Comparison of ENCODE assay signal across 17 cellular contexts in genomic region chr1:109570414-109570813, GRCh38. TPM values are rescaled to one million over a fixed set of nuclear protein-coding genes. Genes with fewer than 3 reads are reported as not detected.
A peak's percentile ranks its signal among the peaks of the same experiment; 100 is the strongest.
DNase-seq lines count a peak whose midpoint lies in the region; ATAC-seq and TF ChIP-seq lines count a peak whose summit lies in the region.
"Had no signal": no experiment of that assay in that cellular context is flagged by ENCODE, and none has a peak within 500 bp of the region (broad histone marks: within the 10 kb centered on the region; RNA-seq: fewer than 3 reads in every experiment).

No MANE protein-coding gene starts in this region.

- WGBS in tibial nerve, 2 donors: 66 to 73% methylated on average over 3 of the region's 3 CpGs

- peaks cover 23% of the 10 kb centered on the region for H3K4me1 Mint-ChIP-seq in type B pancreatic cell (ENCODE audit: unreplicated experiment)
- H3K4me1 Mint-ChIP-seq in stimulated activated memory B cell treated with anti-CD40 and anti-IgM and Interleukin-4, amounts not matched to agents 10 μg/mL and 1 μg/mL and 100 μg/mL, for 72 hours: peaks cover 25% of the 10 kb centered on the region

- no peaks in the 10 kb centered on the region for H3K9me3 Mint-ChIP-seq in type B pancreatic cell
- H3K9me3 Mint-ChIP-seq in stimulated activated memory B cell treated with anti-CD40 and anti-IgM and Interleukin-4, amounts not matched to agents 10 μg/mL and 1 μg/mL and 100 μg/mL, for 72 hours: no peaks in the 10 kb centered on the region
- H3K9me3 Mint-ChIP-seq: activated naive CD4-positive, alpha-beta T cell treated with anti-CD3 and anti-CD28 coated beads for 36 hours; CD4-positive, alpha-beta memory T cell; H9 had no signal

- peak overlapping the region; percentile 27 for H3K4me2 ChIP-seq in parathyroid adenoma (ENCODE audit: low read length)

- CTCF ChIA-PET in A673 (lab: Charles Lee): no interaction called here

- H3K4me3 ChIP-seq in left ventricle myocardium inferior: no peak overlapping the region
- no peak overlapping the region for H3K4me3 ChIP-seq in parathyroid adenoma (ENCODE audit: low read depth, low read length)
- H3K4me3 ChIP-seq in A673 (ENCODE audit: low read depth, low read length, poor library complexity, severe bottlenecking): no peak overlapping the region
- H3K4me3 ChIP-seq in tibial nerve: no peak overlapping the region
- H3K4me3 ChIP-seq: esophagus squamous epithelium had no signal

- H3K36me3 Mint-ChIP-seq in type B pancreatic cell: peaks cover 8% of the 10 kb centered on the region
- H3K36me3 Mint-ChIP-seq in stimulated activated memory B cell treated with anti-CD40 and anti-IgM and Interleukin-4, amounts not matched to agents 10 μg/mL and 1 μg/mL and 100 μg/mL, for 72 hours: peaks cover 9% of the 10 kb centered on the region

- H3K27me3 ChIP-seq in left ventricle myocardium inferior (ENCODE audit: low read depth): no peaks in the 10 kb centered on the region
- no peaks in the 10 kb centered on the region for H3K27me3 ChIP-seq in parathyroid adenoma (ENCODE audit: control insufficient read depth, insufficient read depth, low read length)
- no peaks in the 10 kb centered on the region for H3K27me3 ChIP-seq in A673 (replicated peaks; ENCODE audit: insufficient read depth, low read depth, low read length, poor library complexity)
- H3K27me3 ChIP-seq in tibial nerve: no peaks in the 10 kb centered on the region
- H3K27me3 ChIP-seq: esophagus squamous epithelium had no signal

- no peak overlapping the region for H3K27ac Mint-ChIP-seq in type B pancreatic cell
- no peak overlapping the region for H3K27ac Mint-ChIP-seq in stimulated activated memory B cell treated with anti-CD40 and anti-IgM and Interleukin-4, amounts not matched to agents 10 μg/mL and 1 μg/mL and 100 μg/mL, for 72 hours
- H3K27ac Mint-ChIP-seq: activated naive CD4-positive, alpha-beta T cell treated with anti-CD3 and anti-CD28 coated beads for 36 hours; CD4-positive, alpha-beta memory T cell; H9 had no signal

- TF ChIP-seq POLR2A in tibial nerve (IDR thresholded peaks at IDR 0.05): no peak

- BruUV-seq in A673 (replicated peaks; lab: Mats Ljungman, UMichigan): no TSS peak

- H3K9me3 ChIP-seq in left ventricle myocardium inferior (replicated peaks): no peaks in the 10 kb centered on the region
- H3K9me3 ChIP-seq in parathyroid adenoma (ENCODE audit: control insufficient read depth, low read length): no peaks in the 10 kb centered on the region
- H3K9me3 ChIP-seq in A673 (ENCODE audit: low read depth, low read length, poor library complexity, severe bottlenecking): no peaks in the 10 kb centered on the region
- H3K9me3 ChIP-seq in tibial nerve: no peaks in the 10 kb centered on the region
- H3K9me3 ChIP-seq: esophagus squamous epithelium had no signal

- DNase-seq in amniotic epithelial cell (ENCODE audit: low read depth) (peak; percentile 91), left ventricle myocardium inferior (no peak), A673 (ENCODE audit: low spot score) (no peak), type B pancreatic cell (ENCODE audit: extremely low spot score, unreplicated experiment) (no peak), tibial nerve (ENCODE audit: low spot score in 2 of 2) (no peak)
- DNase-seq: activated CD8-positive, alpha-beta memory T cell treated with anti-CD3 and anti-CD28 coated beads for 24 hours; activated naive CD4-positive, alpha-beta T cell treated with anti-CD3 and anti-CD28 coated beads for 36 hours; CD4-positive, alpha-beta memory T cell; esophagus squamous epithelium; H9; NCI-H524 treated with DMSO at 0.1 percent for 48 hours; RPMI8226; substantia nigra had no signal

- peak overlapping the region; percentile 64 for H3K27ac ChIP-seq in left ventricle myocardium inferior (replicated peaks)
- H3K27ac ChIP-seq in parathyroid adenoma: no peak overlapping the region
- no peak overlapping the region for H3K27ac ChIP-seq in A673 (ENCODE audit: low read depth, low read length, poor library complexity, severe bottlenecking)
- no peak overlapping the region for H3K27ac ChIP-seq in tibial nerve

- no peak for TF ChIP-seq RAD21 in Ishikawa (IDR thresholded peaks at IDR 0.05; ENCODE audit: low read depth)

- no peak overlapping the region for H2AFZ ChIP-seq in parathyroid adenoma

- H3K4me3 Mint-ChIP-seq in type B pancreatic cell: no peak overlapping the region
- no peak overlapping the region for H3K4me3 Mint-ChIP-seq in stimulated activated memory B cell treated with anti-CD40 and anti-IgM and Interleukin-4, amounts not matched to agents 10 μg/mL and 1 μg/mL and 100 μg/mL, for 72 hours
- H3K4me3 Mint-ChIP-seq: activated naive CD4-positive, alpha-beta T cell treated with anti-CD3 and anti-CD28 coated beads for 36 hours; CD4-positive, alpha-beta memory T cell; H9 had no signal

- intact Hi-C loops in left ventricle myocardium inferior (cut with micrococcal nuclease) (no loop called here), A673 (cut with micrococcal nuclease; ENCODE audit: unreplicated experiment) (no loop called here)

- H3K79me2 ChIP-seq in parathyroid adenoma: peaks cover 13% of the 10 kb centered on the region

- no peaks in the 10 kb centered on the region for H3K27me3 Mint-ChIP-seq in type B pancreatic cell
- no peaks in the 10 kb centered on the region for H3K27me3 Mint-ChIP-seq in stimulated activated memory B cell treated with anti-CD40 and anti-IgM and Interleukin-4, amounts not matched to agents 10 μg/mL and 1 μg/mL and 100 μg/mL, for 72 hours
- H3K27me3 Mint-ChIP-seq: CD4-positive, alpha-beta memory T cell had no signal

- no peak for ATAC-seq in stimulated activated memory B cell treated with anti-CD40 and anti-IgM and Interleukin-4, amounts not matched to agents 10 μg/mL and 1 μg/mL and 100 μg/mL, for 72 hours

- H3K36me3 ChIP-seq in left ventricle myocardium inferior: no peaks in the 10 kb centered on the region
- H3K36me3 ChIP-seq in parathyroid adenoma (ENCODE audit: control insufficient read depth, insufficient read depth, low read length): no peaks in the 10 kb centered on the region
- no peaks in the 10 kb centered on the region for H3K36me3 ChIP-seq in A673 (ENCODE audit: insufficient read depth, low read length, poor library complexity, severe bottlenecking)
- peaks cover 0 to 8% (median 0%) of the 10 kb centered on the region in 3 donors for H3K36me3 ChIP-seq in tibial nerve

- POLR2A ChIA-PET in A673 (lab: Charles Lee; ENCODE audit: low non-redundant PET): no interaction called here

- no peak for TF ChIP-seq CTCF in left ventricle myocardium inferior (IDR thresholded peaks at IDR 0.05; ENCODE audit: borderline replicate concordance)
- no peak for TF ChIP-seq CTCF in parathyroid adenoma (IDR thresholded peaks at IDR 0.05)
- TF ChIP-seq CTCF in A673 (conservative IDR thresholded peaks at IDR 0.05; ENCODE audit: low read depth, low read length): no peak
- no peak for TF ChIP-seq CTCF in type B pancreatic cell (conservative IDR thresholded peaks at IDR 0.05)
- no peak for TF ChIP-seq CTCF in tibial nerve (IDR thresholded peaks at IDR 0.05)

- TF ChIP-seq EP300 in Ishikawa (IDR thresholded peaks at IDR 0.05; ENCODE audit: borderline replicate concordance) (no peak), tibial nerve (IDR thresholded peaks at IDR 0.05) (no peak)

- H3K4me1 ChIP-seq in left ventricle myocardium inferior (peaks cover 88% of the 10 kb centered on the region), parathyroid adenoma (no peaks in the 10 kb centered on the region), A673 (ENCODE audit: insufficient read depth, low read length, poor library complexity, severe bottlenecking) (peaks cover 17% of the 10 kb centered on the region), tibial nerve (peaks cover 3 to 52% (median 12%) of the 10 kb centered on the region in 4 donors)

- H3K9ac ChIP-seq in parathyroid adenoma: no peak overlapping the region

TF ChIP-seq in Ishikawa, 13 proteins besides CTCF, POLR2A, EP300 and RAD21 (continues in another document):
- TF ChIP-seq CEBPB (IDR thresholded peaks at IDR 0.05) (peak; percentile 24; the same call in 1 of the 2 replicates), REST (IDR thresholded peaks at IDR 0.05; ENCODE audit: low read depth) (no peak), CREB1 (IDR thresholded peaks at IDR 0.05; ENCODE audit: low read depth) (no peak), YY1 (IDR thresholded peaks at IDR 0.05; ENCODE audit: low read depth) (no peak)

RNA-seq across cellular contexts. Expression of gene GNAI3, which starts 22.0 kb away (rescaled TPM):
- total RNA-seq in left ventricle myocardium inferior (2.0 TPM), A673 (2021) (11.1 and 12.8 TPM in 2 replicates), type B pancreatic cell (ENCODE audit: low replicate concordance) (8.8 and 8.9 TPM in 2 replicates), tibial nerve (1 to 10 TPM; 4.0 to 6.3 (median 5.1) TPM)

RNA-seq across cellular contexts. Expression of gene GPR61, which starts 30.7 kb away (rescaled TPM):
- total RNA-seq in left ventricle myocardium inferior (0.08 TPM), A673 (2021) (not detected in 2 replicates), type B pancreatic cell (ENCODE audit: low replicate concordance) (not detected in 2 replicates), tibial nerve (under 1 TPM in 2 of 4 donors, not detected in 2; 0.59 to 0.60 TPM)
- total RNA-seq: chondrocyte, esophagus squamous epithelium had no signal

RNA-seq across cellular contexts. Expression of gene GNAT2, which starts 49.0 kb away (rescaled TPM):
- total RNA-seq in left ventricle myocardium inferior (not detected), A673 (2021) (not detected in 2 replicates), type B pancreatic cell (ENCODE audit: low replicate concordance) (not detected in 2 replicates), tibial nerve (not detected)
- total RNA-seq: CD4-positive, alpha-beta memory T cell; chondrocyte; esophagus squamous epithelium had no signal

RNA-seq across cellular contexts. Expression of gene AMPD2, which starts 49.2 kb away (rescaled TPM):
- 12.9 TPM for total RNA-seq in left ventricle myocardium inferior
- total RNA-seq in A673 (2021): 119 and 132 TPM in 2 replicates
- total RNA-seq in type B pancreatic cell (ENCODE audit: low replicate concordance): 71.1 and 105 TPM in 2 replicates
- 100 to 1,000 TPM in 2 of 4 donors, 10 to 100 TPM in 2; 70.6 to 113 (median 94.7) TPM for total RNA-seq in tibial nerve
